Comparison of ENCODE assay signal across 11 cellular contexts in the genomic region with DNA sequence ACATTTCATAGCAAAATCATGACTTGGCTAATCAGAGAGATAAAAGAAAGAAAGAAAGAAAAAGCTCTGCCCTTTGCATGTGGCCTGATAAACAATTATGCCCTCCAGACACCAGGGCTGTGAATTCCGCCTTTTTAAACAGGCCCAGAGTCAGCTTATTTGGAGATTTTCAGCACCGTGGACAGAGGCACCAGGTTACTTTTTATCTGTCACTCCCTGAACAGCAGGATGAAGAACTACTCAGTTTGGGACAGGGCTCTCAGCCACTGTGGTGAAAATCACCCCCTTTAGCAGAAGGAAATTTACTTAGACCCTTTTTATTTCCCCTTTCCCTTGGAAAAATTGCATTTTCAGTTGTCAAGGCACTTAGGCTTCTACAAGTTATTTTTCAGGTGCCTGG.
DNase-seq lines count a peak whose midpoint lies in the region; TF ChIP-seq lines count a peak whose summit lies in the region.
"Had no signal": no experiment of that assay in that cellular context is flagged by ENCODE, and none has a peak within 500 bp of the region (broad histone marks: within the 10 kb centered on the region; RNA-seq: fewer than 3 reads in every experiment).

No MANE protein-coding gene starts in this region.

- no peaks in the 10 kb centered on the region for H4K20me1 ChIP-seq in mammary epithelial cell (ENCODE audit: insufficient read depth, low read length)

- H3K23ac ChIP-seq in neuronal stem cell (ENCODE audit: low read depth, low read length, poor library complexity): no peak overlapping the region

- WGBS in mammary epithelial cell (ENCODE audit: low coverage, missing lambda C conversion rate): no CpG with 5 or more reads among the region's 2 CpGs
- WGBS in neuronal stem cell (ENCODE audit: extremely low coverage in 2 of 2, insufficient read length in 2 of 2, insufficient replicate concordance in 1 of 2), 2 donors: no CpG with 5 or more reads among the region's 2 CpGs

- H4K8ac ChIP-seq in neuronal stem cell (ENCODE audit: low read depth, low read length): no peak overlapping the region

- H3K14ac ChIP-seq in neuronal stem cell (ENCODE audit: low read length): no peak overlapping the region

- no peak overlapping the region for H3K18ac ChIP-seq in neuronal stem cell (ENCODE audit: low read length)

- H2AK5ac ChIP-seq in neuronal stem cell (ENCODE audit: low read depth, low read length): no peak overlapping the region

- no peaks in the 10 kb centered on the region for H3K79me1 ChIP-seq in neuronal stem cell (ENCODE audit: low read depth, low read length)

- intact Hi-C loops in mammary epithelial cell (cut with micrococcal nuclease) (no loop called here), tibial artery (cut with DNase I; ENCODE audit: low total_unique reads) (no loop called here)

- BruUV-seq in mammary epithelial cell (replicated peaks; lab: Mats Ljungman, UMichigan): no TSS peak

- H3K9me3 ChIP-seq in mammary epithelial cell (replicated peaks; ENCODE audit: insufficient read depth, low read length) (peaks cover 7% of the 10 kb centered on the region), neuronal stem cell (replicated peaks in 1 of 2; ENCODE audit: control insufficient read depth in 2 of 2, insufficient read depth in 1 of 2, low read depth in 1 of 2, low read length in 2 of 2) (no peaks in the 10 kb centered on the region), tibial artery (no peaks in the 10 kb centered on the region)
- H3K9me3 ChIP-seq: Peyer's patch had no signal

- H2BK5ac ChIP-seq in neuronal stem cell (ENCODE audit: low read length): no peak overlapping the region

- no peak overlapping the region for H3K9ac ChIP-seq in mammary epithelial cell (ENCODE audit: insufficient read depth, low read length)
- no peak overlapping the region for H3K9ac ChIP-seq in neuronal stem cell (ENCODE audit: low read depth, low read length, poor library complexity)

- H2BK12ac ChIP-seq in neuronal stem cell (ENCODE audit: low read length): no peak overlapping the region

- H2AFZ ChIP-seq in mammary epithelial cell (ENCODE audit: low read depth, low read length) (no peak overlapping the region), neuronal stem cell (ENCODE audit: low read length) (no peak overlapping the region)

- dilution Hi-C loops in mammary epithelial cell (cut with HindIII; ENCODE audit: low sequenced_read_pairs): no loop called here

- TF ChIP-seq CTCF in mammary epithelial cell (conservative IDR thresholded peaks at IDR 0.05 in 1 of 2, IDR thresholded peaks at IDR 0.05 in 1 of 2; ENCODE audit: extremely low read depth in 1 of 2, insufficient read depth in 1 of 2, low read depth in 1 of 2, low read length in 2 of 2) (no peak), coronary artery (IDR thresholded peaks at IDR 0.05) (no peak), tibial artery (IDR thresholded peaks at IDR 0.05) (no peak)

- no peak overlapping the region for H3K4me2 ChIP-seq in mammary epithelial cell (ENCODE audit: insufficient read depth, low read depth, low read length)
- H3K4me2 ChIP-seq in neuronal stem cell (ENCODE audit: insufficient read depth, low read length, poor library complexity, severe bottlenecking): no peak overlapping the region

- in situ Hi-C loops in mammary epithelial cell (cut with MboI; ENCODE audit: low sequenced_read_pairs in 2 of 2): no loop called here

- H3K4me1 ChIP-seq in mammary epithelial cell (ENCODE audit: insufficient read depth, low read length): no peaks in the 10 kb centered on the region
- H3K4me1 ChIP-seq in neuronal stem cell (ENCODE audit: control insufficient read depth in 2 of 2, insufficient read depth in 1 of 2, low read depth in 1 of 2, low read length in 2 of 2): no peaks in the 10 kb centered on the region
- H3K4me1 ChIP-seq in tibial artery: no peaks in the 10 kb centered on the region
- H3K4me1 ChIP-seq: Peyer's patch had no signal

- H3K36me3 ChIP-seq in mammary epithelial cell (ENCODE audit: insufficient read depth, low read length): no peaks in the 10 kb centered on the region
- H3K36me3 ChIP-seq in neuronal stem cell (replicated peaks in 1 of 2; ENCODE audit: control insufficient read depth in 2 of 2, insufficient read depth in 2 of 2, low read length in 2 of 2): no peaks in the 10 kb centered on the region
- H3K36me3 ChIP-seq in tibial artery: no peaks in the 10 kb centered on the region
- H3K36me3 ChIP-seq: Peyer's patch had no signal

- H3K4ac ChIP-seq in neuronal stem cell (ENCODE audit: low read length): no peak overlapping the region

- peak; percentile 15 for DNase-seq in DMS53 (lab: John Stamatoyannopoulos, UW)
- DNase-seq in DMS53 treated with DMSO at 0.1 percent for 48 hours (lab: John Stamatoyannopoulos, UW; ENCODE audit: unreplicated experiment): no peak
- peak; percentile 32 for DNase-seq in NAMALWA (ENCODE audit: low spot score)
- DNase-seq in mammary epithelial cell: peak; percentile 4
- DNase-seq in neuronal stem cell (ENCODE audit: low spot score): peak; percentile 76
- DNase-seq in coronary artery (ENCODE audit: low spot score): no peak
- no peak for DNase-seq in NK-92 treated with Interleukin-12 subunit alpha and Interleukin-12 subunit beta, amount 100 ng/mL, for 24 hours (lab: John Stamatoyannopoulos, UW)
- no peak for DNase-seq in tibial artery
- DNase-seq: 8988T, HFFc6, Peyer's patch had no signal

- H3K27ac ChIP-seq in mammary epithelial cell (ENCODE audit: insufficient read depth, low read depth, low read length) (no peak overlapping the region), neuronal stem cell (replicated peaks; ENCODE audit: low read length) (no peak overlapping the region), coronary artery (no peak overlapping the region), tibial artery (no peak overlapping the region)
- H3K27ac ChIP-seq: Peyer's patch had no signal

- no peak overlapping the region for H2BK120ac ChIP-seq in neuronal stem cell (ENCODE audit: low read depth, low read length)

- H3K4me3 ChIP-seq in mammary epithelial cell (replicated peaks in 1 of 3; ENCODE audit: insufficient read depth in 1 of 3, low read depth in 2 of 3, low read length in 3 of 3) (no peak overlapping the region), neuronal stem cell (ENCODE audit: low read length in 2 of 2) (no peak overlapping the region), coronary artery (no peak overlapping the region), tibial artery (no peak overlapping the region)
- H3K4me3 ChIP-seq: Peyer's patch had no signal

- no peaks in the 10 kb centered on the region for H3K27me3 ChIP-seq in mammary epithelial cell (ENCODE audit: insufficient read depth, low read length)
- no peaks in the 10 kb centered on the region for H3K27me3 ChIP-seq in neuronal stem cell (ENCODE audit: control insufficient read depth in 3 of 3, insufficient read depth in 3 of 3, low read depth in 1 of 3, low read length in 3 of 3)
- no peaks in the 10 kb centered on the region for H3K27me3 ChIP-seq in tibial artery
- H3K27me3 ChIP-seq: Peyer's patch had no signal

- no peaks in the 10 kb centered on the region for H3K79me2 ChIP-seq in mammary epithelial cell (ENCODE audit: insufficient read depth, low read length)

- CTCF ChIA-PET in mammary epithelial cell (lab: Charles Lee; ENCODE audit: low non-redundant PET): no interaction called here

- no peak overlapping the region for H2BK15ac ChIP-seq in neuronal stem cell (ENCODE audit: low read length)

- no peak overlapping the region for H4K91ac ChIP-seq in neuronal stem cell (ENCODE audit: low read depth, low read length, poor library complexity)

Comparison
In these comparisons a context has a peak if more than half of its experiments do, and no peak if none do; other contexts are left out.
1. DNase-seq: peak in DMS53 (single experiment), NAMALWA (single experiment), mammary epithelial cell (single experiment) and neuronal stem cell (single experiment); none in DMS53 treated with DMSO at 0.1 percent for 48 hours (single experiment), coronary artery (single experiment), NK-92 treated with Interleukin-12 subunit alpha and Interleukin-12 subunit beta, amount 100 ng/mL, for 24 hours (single experiment) and tibial artery (0 of 2).